ENCODE assay signal across 9 cellular contexts in the genomic region with DNA sequence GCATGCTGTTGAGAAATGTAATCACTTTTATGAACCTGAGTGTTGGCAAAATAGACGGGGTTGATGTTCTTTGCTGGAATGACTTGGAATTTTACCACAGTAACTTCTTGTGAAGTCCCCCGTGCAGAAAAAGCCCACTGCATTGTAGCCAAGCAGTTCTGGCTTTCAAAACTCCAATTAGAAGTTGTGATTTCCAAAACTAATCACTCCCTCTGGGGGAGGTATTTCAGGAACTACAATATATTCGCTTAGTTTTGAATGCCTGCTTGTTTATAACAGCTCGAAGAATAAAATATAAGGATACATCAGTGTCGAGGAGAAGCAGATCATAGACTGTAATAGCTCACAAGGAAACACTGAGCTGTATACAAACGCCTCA.
DNase-seq lines count a peak whose midpoint lies in the region; ATAC-seq and TF ChIP-seq lines count a peak whose summit lies in the region.
"Had no signal": no experiment of that assay in that cellular context is flagged by ENCODE, and none has a peak within 500 bp of the region (broad histone marks: within the 10 kb centered on the region; RNA-seq: fewer than 3 reads in every experiment).

No MANE protein-coding gene starts in this region.

- H3K27ac ChIP-seq in esophagus muscularis mucosa (replicated peaks in 1 of 4) (peak overlapping the region; percentile 90 to 92 (median 90)), neutrophil (no peak overlapping the region)
- H3K27ac ChIP-seq: 22Rv1 had no signal

- H3K4me3 ChIP-seq in esophagus muscularis mucosa (peak overlapping the region; percentile 70 to 79 (median 76)), neutrophil (ENCODE audit: low read depth in 1 of 2, low read length in 1 of 2) (peak overlapping the region; percentile 45 to 60)

- intact Hi-C loops in esophagus muscularis mucosa (cut with DNase I): loop anchor here (5.0 kb wide), 1 partner anchor 84 kb away; no protein-coding TSS in a partner anchor

- H3K9me3 ChIP-seq in esophagus muscularis mucosa (no peaks in the 10 kb centered on the region), neutrophil (no peaks in the 10 kb centered on the region)

- WGBS in esophagus muscularis mucosa: 0% methylated on average over 6 of the region's 6 CpGs

- TF ChIP-seq CTCF in esophagus muscularis mucosa (IDR thresholded peaks at IDR 0.05) (no peak), neutrophil (IDR thresholded peaks at IDR 0.05) (no peak)

- DNase-seq in DMS79 treated with DMSO at 0.1 percent for 48 hours (lab: John Stamatoyannopoulos, UW) (peak; percentile 29), DMS79 (lab: John Stamatoyannopoulos, UW) (no peak), RKO (ENCODE audit: low spot score) (peak; percentile 37), esophagus muscularis mucosa (ENCODE audit: extremely low spot score) (no peak)

- no peak for ATAC-seq in HG02970 (IDR thresholded peaks at IDR 0.05; ENCODE audit: low FRiP score, unreplicated experiment)
- ATAC-seq in HG03342 (IDR thresholded peaks at IDR 0.05; ENCODE audit: unreplicated experiment): no peak
- no peak for ATAC-seq in GM19467 (IDR thresholded peaks at IDR 0.05; ENCODE audit: unreplicated experiment)

- no peaks in the 10 kb centered on the region for H3K36me3 ChIP-seq in esophagus muscularis mucosa
- no peaks in the 10 kb centered on the region for H3K36me3 ChIP-seq in neutrophil

- H3K27me3 ChIP-seq in esophagus muscularis mucosa (no peaks in the 10 kb centered on the region), neutrophil (peaks cover 9% of the 10 kb centered on the region)

- H3K4me1 ChIP-seq in esophagus muscularis mucosa (peaks cover 23 to 52% (median 35%) of the 10 kb centered on the region in 4 donors), neutrophil (ENCODE audit: control insufficient read depth in 1 of 2, insufficient read depth in 1 of 2, low read depth in 1 of 2, low read length in 1 of 2) (peaks cover 11 to 14% of the 10 kb centered on the region in 2 experiments)

- no peak for TF ChIP-seq POLR2A in esophagus muscularis mucosa (IDR thresholded peaks at IDR 0.05; ENCODE audit: low read depth)

- no peak for TF ChIP-seq EP300 in esophagus muscularis mucosa (IDR thresholded peaks at IDR 0.05)

Comparison
In these comparisons a context has a peak if more than half of its experiments do, and no peak if none do; other contexts are left out.
1. DNase-seq: peak in DMS79 treated with DMSO at 0.1 percent for 48 hours (single experiment) and RKO (single experiment); none in DMS79 (single experiment) and esophagus muscularis mucosa (single experiment).